8 cellular contexts compared by ENCODE assay signal in genomic region chr5:65481635-65482271, GRCh38. TPM values are rescaled to one million over a fixed set of nuclear protein-coding genes. Genes with fewer than 3 reads are reported as not detected.
DNase-seq lines count a peak whose midpoint lies in the region; ATAC-seq and TF ChIP-seq lines count a peak whose summit lies in the region.

ADAMTS6 (minus strand) TSS chr5:65481920; CDS start chr5:65473673, 8,247 bp downstream.

- RAD21 ChIA-PET in HCT116 (lab: Charles Lee; ENCODE audit: low non-redundant PET in 1 of 2, low total read pairs in 2 of 2, uncharacterized antibody in 2 of 2, unreplicated experiment in 2 of 2) = interaction anchor here (1.4 kb wide), 2 partner anchors 380 to 671 kb away, joined by 4 to 7 read pairs; no protein-coding TSS in a partner anchor

- peak within 1 kb of the TSS; percentile 96 for H2AFZ ChIP-seq in HCT116 (ENCODE audit: low read depth, low read length, poor library complexity, severe bottlenecking)

- peak within 1 kb of the TSS; percentile 46 to 60 for H3K4me3 ChIP-seq in HCT116 (replicated peaks in 1 of 2; ENCODE audit: low read depth in 1 of 2, low read length in 2 of 2)
- H3K4me3 ChIP-seq in right atrium auricular region = peak within 1 kb of the TSS; percentile 45 to 57
- H3K4me3 ChIP-seq in psoas muscle = peak within 1 kb of the TSS; percentile 67
- H3K4me3 ChIP-seq in urinary bladder (ENCODE audit: low read depth, low read length) = peak within 1 kb of the TSS; percentile 57

- no peaks in the 10 kb centered on the region for H4K20me1 ChIP-seq in HCT116 (ENCODE audit: insufficient read depth)

- H3K36me3 ChIP-seq in HCT116 (ENCODE audit: control insufficient read depth in 1 of 2, insufficient read depth in 2 of 2, low read length in 2 of 2) = no peaks in the 10 kb centered on the region
- H3K36me3 ChIP-seq in right atrium auricular region = no peaks in the 10 kb centered on the region
- no peaks in the 10 kb centered on the region for H3K36me3 ChIP-seq in psoas muscle (ENCODE audit: insufficient read depth in 1 of 2, low read depth in 1 of 2)
- H3K36me3 ChIP-seq in urinary bladder (ENCODE audit: insufficient read depth) = no peaks in the 10 kb centered on the region

- peak; percentile 79 for DNase-seq in GM10266 (ENCODE audit: extremely low spot score)
- peak; percentile 43 for DNase-seq in HCT116 (ENCODE audit: low read depth, low spot score)
- DNase-seq in MV-4-11 (lab: John Stamatoyannopoulos, UW) = peak; percentile 38
- DNase-seq in T-helper 2 cell = peak; percentile 21 to 92 (median 63)
- peak in 55 of 58 donors; percentile 19 to 86 (median 70) for DNase-seq in anterior cingulate cortex (lab: John Stamatoyannopoulos, UW)
- peak; percentile 96 for DNase-seq in right atrium auricular region (ENCODE audit: low spot score)
- peak; percentile 87 to 92 for DNase-seq in psoas muscle

- peak within 1 kb of the TSS; percentile 36 for H3K9ac ChIP-seq in HCT116 (ENCODE audit: low read length)

- peak within 1 kb of the TSS; percentile 4; the same call in 1 of the 2 replicates for H3K27ac ChIP-seq in HCT116 (ENCODE audit: low read depth, low read length)
- peak within 1 kb of the TSS; percentile 85 to 86 for H3K27ac ChIP-seq in right atrium auricular region
- peak within 1 kb of the TSS; percentile 83 for H3K27ac ChIP-seq in psoas muscle
- peak within 1 kb of the TSS; percentile 75 for H3K27ac ChIP-seq in urinary bladder (ENCODE audit: low read depth)

- no TSS peak for BruUV-seq in HCT116 (replicated peaks; lab: Mats Ljungman, UMichigan)

- no peak for TF ChIP-seq CTCF in GM10266 (IDR thresholded peaks at IDR 0.05; ENCODE audit: control insufficient read depth, insufficient read depth, low read depth, missing control alignments)
- no peak for TF ChIP-seq CTCF in HCT116 (IDR thresholded peaks at IDR 0.05 in 2 of 3, conservative IDR thresholded peaks at IDR 0.05 in 1 of 3; ENCODE audit: borderline replicate concordance in 1 of 3, insufficient read depth in 1 of 3, low read depth in 2 of 3, low read length in 2 of 3)
- no peak for TF ChIP-seq CTCF in right atrium auricular region (IDR thresholded peaks at IDR 0.05)
- TF ChIP-seq CTCF in psoas muscle (IDR thresholded peaks at IDR 0.05) = no peak

- no peaks in the 10 kb centered on the region for H3K9me2 ChIP-seq in HCT116 (ENCODE audit: insufficient read depth)

- H3K4me1 ChIP-seq in HCT116 (ENCODE audit: control insufficient read depth in 1 of 2, insufficient read depth in 2 of 2, low read length in 2 of 2) = peaks cover 11 to 21% of the 10 kb centered on the region in 2 experiments; a peak in 3 of 4 replicates
- peaks cover 0 to 18% of the 10 kb centered on the region in 2 donors for H3K4me1 ChIP-seq in right atrium auricular region
- H3K4me1 ChIP-seq in psoas muscle = peaks cover 13% of the 10 kb centered on the region
- H3K4me1 ChIP-seq in urinary bladder (ENCODE audit: insufficient read depth) = no peaks in the 10 kb centered on the region

- POLR2A ChIA-PET in HCT116 (lab: Charles Lee) = no interaction called here

- no peaks in the 10 kb centered on the region for H3K9me3 ChIP-seq in HCT116 (ENCODE audit: control insufficient read depth in 1 of 2, insufficient read depth in 1 of 2, low read depth in 1 of 2, low read length in 2 of 2)
- no peaks in the 10 kb centered on the region for H3K9me3 ChIP-seq in right atrium auricular region
- H3K9me3 ChIP-seq in psoas muscle = no peaks in the 10 kb centered on the region

- peak within 1 kb of the TSS; percentile 95 for H3K4me2 ChIP-seq in HCT116 (ENCODE audit: low read length)

- intact Hi-C loops in HCT116 (cut with micrococcal nuclease) = loop anchor here (2.0 to 10.0 kb wide), 2 partner anchors 407 to 847 kb away; no protein-coding TSS in a partner anchor
- intact Hi-C loops in psoas muscle (cut with DNase I) = loop anchor here (2.0 to 10.0 kb wide), 5 partner anchors 379 to 844 kb away; no protein-coding TSS in a partner anchor

- CTCF ChIA-PET in HCT116 (lab: Charles Lee) = interaction anchor here (0.8 to 4.5 kb wide), 7 partner anchors 378 to 1253 kb away, joined by 3 to 69 read pairs (median 4); no protein-coding TSS in a partner anchor

- ATAC-seq in HCT116 = peak; percentile 92
- peak; percentile 89 to 96 (median 94) for ATAC-seq in psoas muscle

- TF ChIP-seq RAD21 in HCT116 (IDR thresholded peaks at IDR 0.05; ENCODE audit: low read depth) = no peak

- no peaks in the 10 kb centered on the region for H3K79me2 ChIP-seq in HCT116 (ENCODE audit: insufficient read depth, low read length)

- WGBS in psoas muscle, 3 donors = 0% methylated on average over 12 of the region's 12 CpGs
- WGBS in urinary bladder = under 1% methylated on average over 12 of the region's 12 CpGs

- H3K27me3 ChIP-seq in HCT116 (ENCODE audit: insufficient read depth, low read length) (no peaks in the 10 kb centered on the region), right atrium auricular region (no peaks in the 10 kb centered on the region), psoas muscle (ENCODE audit: insufficient read depth in 3 of 3, low read length in 2 of 3) (no peaks in the 10 kb centered on the region)

- TF ChIP-seq POLR2A in HCT116 (IDR thresholded peaks at IDR 0.05; ENCODE audit: borderline replicate concordance, extremely low read depth, insufficient read depth, insufficient read length) = no peak

TF ChIP-seq in HCT116, 20 proteins besides CTCF, POLR2A, EP300 and RAD21:
- TF ChIP-seq CEBPB (IDR thresholded peaks at IDR 0.05; ENCODE audit: low read depth) = no peak
- TF ChIP-seq MAX (IDR thresholded peaks at IDR 0.05) = peak; percentile 73
TF ChIP-seq in HCT116: peak in this region for 1.

RNA-seq across cellular contexts. Expression of gene ADAMTS6, which starts in this region (rescaled TPM):
- total RNA-seq in HCT116 (2021; ENCODE audit: unreplicated experiment) (0.93 TPM), right atrium auricular region (1 to 10 TPM in 1 of 2 donors, under 1 TPM in 1; 0.74 to 2.2 TPM), psoas muscle (under 1 TPM; 0.24 to 0.59 (median 0.30) TPM), urinary bladder (23.1 TPM)
- polyA plus RNA-seq in HCT116 (2012) = 0.09 and 0.18 TPM in 2 replicates
- polyA plus RNA-seq in psoas muscle (under 1 TPM; 0.06 to 0.17 (median 0.08) TPM), urinary bladder (2.6 TPM)

Comparison
In these comparisons a context has a peak if more than half of its experiments do, and no peak if none do; other contexts are left out.
1. Peak in every context shown above with its lines: DNase-seq, ATAC-seq, H3K4me3 ChIP-seq and H3K27ac ChIP-seq.
2. Peak in DNase-seq, ATAC-seq, H3K4me3 ChIP-seq, H3K27ac ChIP-seq, H3K9ac ChIP-seq and H3K4me2 ChIP-seq in HCT116; RNA of the gene not detected or under 1 TPM.
3. Peak in DNase-seq, ATAC-seq, H3K4me3 ChIP-seq and H3K27ac ChIP-seq in psoas muscle; RNA of the gene not detected or under 1 TPM.
4. DNase-seq: peak in every context shown above with its lines; median percentile 96 in right atrium auricular region; 90 in psoas muscle; 79 in GM10266; 70 in anterior cingulate cortex; 63 in T-helper 2 cell; 43 in HCT116; 38 in MV-4-11.
5. H3K27ac ChIP-seq: peak in every context shown above with its lines; median percentile 86 in right atrium auricular region; 83 in psoas muscle; 75 in urinary bladder; 4 in HCT116.